ENCODE assay signal across 18 cellular contexts in the genomic region with DNA sequence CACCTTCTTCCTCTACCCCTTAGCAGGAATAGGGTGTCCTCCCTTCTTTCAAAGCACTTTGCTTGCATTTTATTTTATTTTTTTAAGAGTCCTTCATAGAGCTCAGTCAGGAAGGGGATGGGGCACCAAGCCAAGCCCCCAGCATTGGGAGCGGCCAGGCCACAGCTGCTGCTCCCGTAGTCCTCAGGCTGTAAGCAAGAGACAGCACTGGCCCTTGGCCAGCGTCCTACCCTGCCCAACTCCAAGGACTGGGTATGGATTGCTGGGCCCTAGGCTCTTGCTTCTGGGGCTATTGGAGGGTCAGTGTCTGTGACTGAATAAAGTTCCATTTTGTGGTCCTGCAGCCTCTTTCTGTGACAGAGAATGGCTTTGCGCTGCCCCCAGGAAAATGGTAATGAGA. TPM values are rescaled to one million over a fixed set of nuclear protein-coding genes. Genes with fewer than 3 reads are reported as not detected.
DNase-seq lines count a peak whose midpoint lies in the region; ATAC-seq and TF ChIP-seq lines count a peak whose summit lies in the region.
"Had no signal": no experiment of that assay in that cellular context is flagged by ENCODE, and none has a peak within 500 bp of the region (broad histone marks: within the 10 kb centered on the region; RNA-seq: fewer than 3 reads in every experiment).

No MANE protein-coding gene starts in this region.

- H3K27me3 ChIP-seq in cardiac muscle cell (no peaks in the 10 kb centered on the region), transverse colon (no peaks in the 10 kb centered on the region)
- H3K27me3 ChIP-seq: ascending aorta, left lung, right atrium auricular region, upper lobe of left lung had no signal

- no peak for DNase-seq in cardiac muscle cell (ENCODE audit: low read depth in 1 of 2, low spot score in 1 of 2)
- no peak for DNase-seq in Right ventricle myocardium superior
- DNase-seq in activated CD8-positive, alpha-beta T cell treated with anti-CD3 and anti-CD28 coated beads for 36 hours: no peak
- DNase-seq in myocyte (ENCODE audit: low read depth): peak; percentile 79
- DNase-seq in transverse colon: no peak
- DNase-seq in SKM-1 treated with dmso at 0.1 percent for 144 hours (lab: John Stamatoyannopoulos, UW; ENCODE audit: unreplicated experiment): no peak
- no peak for DNase-seq in NCI-H1417 (lab: John Stamatoyannopoulos, UW)
- DNase-seq in OCI-M1 (lab: John Stamatoyannopoulos, UW): no peak
- DNase-seq: activated T-cell treated with anti-CD3 and anti-CD28 coated beads, Interleukin-2, amount 50 U/mL, for 48 hours; DND-41; naive B cell; NCI-H2107; NCI-H82; upper lobe of left lung had no signal

- H3K27ac Mint-ChIP-seq in activated CD8-positive, alpha-beta T cell treated with anti-CD3 and anti-CD28 coated beads for 36 hours: peak overlapping the region; percentile 57

- no peak overlapping the region for H3K4me3 Mint-ChIP-seq in activated CD8-positive, alpha-beta T cell treated with anti-CD3 and anti-CD28 coated beads for 36 hours

- CTCF ChIA-PET in activated CD8-positive, alpha-beta T cell treated with anti-CD3 and anti-CD28 coated beads for 36 hours (lab: Charles Lee): interaction anchor here (1.2 kb wide), 2 partner anchors 13 to 140 kb away, joined by 3 read pairs; no protein-coding TSS in a partner anchor

- H3K4me1 ChIP-seq in cardiac muscle cell (ENCODE audit: low read depth) (peaks cover 5% of the 10 kb centered on the region), transverse colon (peaks cover 0 to 24% (median 22%) of the 10 kb centered on the region in 4 donors)

- TF ChIP-seq EP300 in transverse colon (IDR thresholded peaks at IDR 0.05; ENCODE audit: low read depth): no peak

- no peak for TF ChIP-seq POLR2A in transverse colon (IDR thresholded peaks at IDR 0.05)

- H3K4me3 ChIP-seq in cardiac muscle cell (no peak overlapping the region), transverse colon (no peak overlapping the region)
- H3K4me3 ChIP-seq: ascending aorta, left lung, right atrium auricular region, upper lobe of left lung had no signal

- peaks cover 14% of the 10 kb centered on the region for H3K4me1 Mint-ChIP-seq in activated CD8-positive, alpha-beta T cell treated with anti-CD3 and anti-CD28 coated beads for 36 hours (ENCODE audit: low read depth)

- 76% methylated on average over 4 of the region's 4 CpGs; no CpG with 5 or more reads in 1 of the 2 donors for WGBS in transverse colon (ENCODE audit: low coverage in 1 of 2), 2 donors

- no peaks in the 10 kb centered on the region for H3K27me3 Mint-ChIP-seq in activated CD8-positive, alpha-beta T cell treated with anti-CD3 and anti-CD28 coated beads for 36 hours
- H3K27me3 Mint-ChIP-seq: naive B cell had no signal

- intact Hi-C loops in Right ventricle myocardium superior (cut with DNase I) (no loop called here), transverse colon (cut with DNase I; ENCODE audit: low total_unique reads) (loop anchor here (10.0 kb wide), 1 partner anchor 1987 kb away; no protein-coding TSS in a partner anchor)
- intact Hi-C loops in activated CD8-positive, alpha-beta T cell treated with anti-CD3 and anti-CD28 coated beads for 36 hours (cut with micrococcal nuclease): no loop called here

- H3K27ac ChIP-seq in cardiac muscle cell: peak overlapping the region; percentile 34
- peak overlapping the region in 3 of 4 donors; percentile 59 to 69 (median 59) for H3K27ac ChIP-seq in transverse colon
- H3K27ac ChIP-seq: ascending aorta, right atrium auricular region had no signal

- in situ Hi-C loops in transverse colon (cut with MboI; ENCODE audit: low pct_ligation_motif_present in 1 of 4, low pct_unique_long_range_greater_than_20kb in 1 of 4, low sequenced_read_pairs in 3 of 4): no loop called here

- no peak for ATAC-seq in Right ventricle myocardium superior (ENCODE audit: poor library complexity)
- no peak for ATAC-seq in activated CD8-positive, alpha-beta T cell treated with anti-CD3 and anti-CD28 coated beads for 36 hours

- TF ChIP-seq CTCF in cardiac muscle cell (IDR thresholded peaks at IDR 0.05; ENCODE audit: low read depth, low read length): no peak
- no peak for TF ChIP-seq CTCF in activated CD8-positive, alpha-beta T cell treated with anti-CD3 and anti-CD28 coated beads for 36 hours (IDR thresholded peaks at IDR 0.05)
- no peak for TF ChIP-seq CTCF in transverse colon (IDR thresholded peaks at IDR 0.05)

- H3K9me3 Mint-ChIP-seq in activated CD8-positive, alpha-beta T cell treated with anti-CD3 and anti-CD28 coated beads for 36 hours: no peaks in the 10 kb centered on the region
- H3K9me3 Mint-ChIP-seq: naive B cell had no signal

- H3K9me3 ChIP-seq in cardiac muscle cell (ENCODE audit: low read depth) (no peaks in the 10 kb centered on the region), transverse colon (no peaks in the 10 kb centered on the region)
- H3K9me3 ChIP-seq: ascending aorta, left lung, right atrium auricular region, upper lobe of left lung had no signal

- H3K36me3 ChIP-seq in cardiac muscle cell (peaks cover 27% of the 10 kb centered on the region), transverse colon (peaks cover 0 to 26% (median 7%) of the 10 kb centered on the region in 4 donors)

- POLR2A ChIA-PET in activated CD8-positive, alpha-beta T cell treated with anti-CD3 and anti-CD28 coated beads for 36 hours (lab: Charles Lee): interaction anchor here (0.8 to 1.6 kb wide), 3 partner anchors 13 to 23 kb away, joined by 3 to 4 read pairs (median 3); no protein-coding TSS in a partner anchor

- H3K36me3 Mint-ChIP-seq in activated CD8-positive, alpha-beta T cell treated with anti-CD3 and anti-CD28 coated beads for 36 hours (ENCODE audit: low read depth): peaks cover 28% of the 10 kb centered on the region

RNA-seq across cellular contexts. Expression of a gene that starts 4.6 kb away (rescaled TPM):
- total RNA-seq in cardiac muscle cell: 31.3 and 43.9 TPM in 2 replicates
- polyA plus RNA-seq in cardiac muscle cell: 40.5 and 50.7 TPM in 2 replicates
- 19.6 TPM for total RNA-seq in Right ventricle myocardium superior
- 10 to 100 TPM; 17.5 TPM for total RNA-seq in activated CD8-positive, alpha-beta T cell treated with anti-CD3 and anti-CD28 coated beads for 36 hours
- total RNA-seq in myocyte: 28.1 and 28.6 TPM in 2 replicates
- 43.7 TPM for polyA plus RNA-seq in myocyte (2012)
- 10 to 100 TPM; 53.4 to 70.5 (median 60.6) TPM for total RNA-seq in transverse colon

RNA-seq across cellular contexts. Expression of a gene that starts 8.3 kb away (rescaled TPM):
- total RNA-seq in cardiac muscle cell: 79.0 and 91.0 TPM in 2 replicates
- polyA plus RNA-seq in cardiac muscle cell: 24.7 and 31.4 TPM in 2 replicates
- 35.7 TPM for total RNA-seq in Right ventricle myocardium superior
- 10 to 100 TPM; 58.1 to 62.3 TPM for total RNA-seq in activated CD8-positive, alpha-beta T cell treated with anti-CD3 and anti-CD28 coated beads for 36 hours
- 55.4 and 60.5 TPM in 2 replicates for total RNA-seq in myocyte
- 49.3 TPM for polyA plus RNA-seq in myocyte (2012)
- 10 to 100 TPM; 44.1 to 77.4 (median 52.3) TPM for total RNA-seq in transverse colon

RNA-seq across cellular contexts. Expression of a gene that starts 20.9 kb away (rescaled TPM):
- total RNA-seq in cardiac muscle cell (3.1 and 6.4 TPM in 2 replicates), Right ventricle myocardium superior (14.8 TPM), myocyte (4.0 and 7.8 TPM in 2 replicates), transverse colon (1 to 10 TPM in 2 of 4 donors, not detected in 2; 1.2 to 2.6 TPM)
- polyA plus RNA-seq in cardiac muscle cell: 5.5 and 6.4 TPM in 2 replicates
- total RNA-seq in activated CD8-positive, alpha-beta T cell treated with anti-CD3 and anti-CD28 coated beads for 36 hours: under 1 TPM; 0.18 to 0.27 TPM
- polyA plus RNA-seq in myocyte (2012): 1.7 TPM
- total RNA-seq: ascending aorta; left lung; T-helper 1 cell treated with Interleukin-12 subunit alpha and Interleukin-12 subunit beta and Interleukin-4 antibody, amounts not matched to agents 30 ng/mL and 1 ng/mL, for 36 hours had no signal

RNA-seq across cellular contexts. Expression of a gene that starts 28.1 kb away (rescaled TPM):
- total RNA-seq in cardiac muscle cell: 70.6 and 75.0 TPM in 2 replicates
- polyA plus RNA-seq in cardiac muscle cell: 51.1 and 52.1 TPM in 2 replicates
- total RNA-seq in Right ventricle myocardium superior: 52.7 TPM
- 100 to 1,000 TPM; 129 to 135 TPM for total RNA-seq in activated CD8-positive, alpha-beta T cell treated with anti-CD3 and anti-CD28 coated beads for 36 hours
- 45.7 and 65.8 TPM in 2 replicates for total RNA-seq in myocyte
- polyA plus RNA-seq in myocyte (2012): 54.7 TPM
- total RNA-seq in transverse colon: 10 to 100 TPM; 49.4 to 61.6 (median 60.4) TPM

RNA-seq across cellular contexts. Expression of a gene that starts 49.7 kb away (rescaled TPM):
- total RNA-seq in cardiac muscle cell (3.6 and 9.6 TPM in 2 replicates), Right ventricle myocardium superior (0.59 TPM), myocyte (0.45 and 1.4 TPM in 2 replicates), transverse colon (10 to 100 TPM in 2 of 4 donors, under 1 TPM in 2; 0.32 to 16.9 (median 8.5) TPM)
- 7.8 and 15.6 TPM in 2 replicates for polyA plus RNA-seq in cardiac muscle cell
- 10 to 100 TPM; 16.8 to 17.9 TPM for total RNA-seq in activated CD8-positive, alpha-beta T cell treated with anti-CD3 and anti-CD28 coated beads for 36 hours
- 0.81 TPM for polyA plus RNA-seq in myocyte (2012)
- total RNA-seq: ascending aorta had no signal
